ENCODE assay signal across 12 cellular contexts in the genomic region with DNA sequence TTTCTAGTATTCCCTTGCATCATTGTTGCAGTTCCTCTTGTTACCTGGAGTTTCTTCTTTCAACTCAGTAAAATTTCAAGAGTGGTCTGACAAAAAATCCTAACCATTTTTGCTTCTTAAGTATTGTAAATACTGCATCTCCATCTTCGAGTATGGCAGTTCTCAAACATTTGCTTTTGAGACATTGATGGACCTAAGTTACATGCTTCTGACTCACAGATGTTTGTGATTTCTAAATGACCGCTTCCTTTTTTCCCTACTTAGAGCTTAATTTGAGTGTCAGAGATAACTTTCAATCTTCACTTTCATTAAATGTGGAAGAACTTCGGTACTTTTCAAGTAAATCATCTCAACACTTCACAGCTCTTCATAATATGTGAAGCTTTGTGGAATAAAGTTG. TPM values are rescaled to one million over a fixed set of nuclear protein-coding genes. Genes with fewer than 3 reads are reported as not detected.
DNase-seq lines count a peak whose midpoint lies in the region; ATAC-seq, FAIRE-seq and TF ChIP-seq lines count a peak whose summit lies in the region.
"Had no signal": no experiment of that assay in that cellular context is flagged by ENCODE, and none has a peak within 500 bp of the region (broad histone marks: within the 10 kb centered on the region; RNA-seq: fewer than 3 reads in every experiment).

No MANE protein-coding gene starts in this region.

- H3K4me2 ChIP-seq in K562 (ENCODE audit: insufficient read depth, low read length) = peak overlapping the region; percentile 18; the same call in 1 of the 2 replicates
- H3K4me2 ChIP-seq in smooth muscle cell = peak overlapping the region; percentile 59

- DNase-seq in activated T-cell treated with anti-CD3 and anti-CD28 coated beads, Interleukin-2, amount 50 U/mL, for 4 hours = no peak
- no peak for DNase-seq in activated T-cell treated with anti-CD3 and anti-CD28 coated beads, Interleukin-2, amount 50 U/mL, for 48 hours
- DNase-seq in NAMALWA (ENCODE audit: low spot score) = peak; percentile 60
- no peak for DNase-seq in K562 (ENCODE audit: extremely low read depth in 1 of 4, low spot score in 3 of 4)
- no peak for DNase-seq in smooth muscle cell (lab: John Stamatoyannopoulos, UW; ENCODE audit: unreplicated experiment)
- no peak for DNase-seq in NCI-H510A treated with DMSO at 0.1 percent for 48 hours (lab: John Stamatoyannopoulos, UW)
- DNase-seq: KG1; RPMI8226; stimulated activated CD4-positive, alpha-beta T cell treated with anti-CD3 and anti-CD28 coated beads, Interleukin-1b, Interleukin-23, amount 100 ng/mL, for 48 hours had no signal

- POLR2A ChIA-PET in K562 (lab: Yijun Ruan, JAX) = interaction anchor here (1.2 kb wide), 1 partner anchor 16 kb away, joined by 3 read pairs; no protein-coding TSS in a partner anchor

- H3K27ac ChIP-seq in K562 (ENCODE audit: extremely low read depth, low read depth, low read length) = no peak overlapping the region
- peak overlapping the region; percentile 19 for H3K27ac ChIP-seq in smooth muscle cell (ENCODE audit: low read depth)

- H3K4me1 Mint-ChIP-seq in activated T-cell treated with anti-CD3 and anti-CD28 coated beads, Interleukin-2, amount 50 U/mL, for 4 hours (ENCODE audit: low read depth) = peaks cover 66% of the 10 kb centered on the region

- no peaks in the 10 kb centered on the region for H3K27me3 Mint-ChIP-seq in activated T-cell treated with anti-CD3 and anti-CD28 coated beads, Interleukin-2, amount 50 U/mL, for 4 hours (ENCODE audit: low read depth)

- FAIRE-seq in K562 (lab: Jason Lieb, UNC) = no peak
- FAIRE-seq: urothelium cell line had no signal

- peaks cover 90% of the 10 kb centered on the region for H3K79me2 ChIP-seq in K562 (ENCODE audit: control insufficient read depth, insufficient read depth, low read length)
- peaks cover 85% of the 10 kb centered on the region for H3K79me2 ChIP-seq in smooth muscle cell (ENCODE audit: low read depth)

- H3K4me3 Mint-ChIP-seq in activated T-cell treated with anti-CD3 and anti-CD28 coated beads, Interleukin-2, amount 50 U/mL, for 4 hours = peak overlapping the region; percentile 52

- H3K9me1 ChIP-seq in K562 (ENCODE audit: control insufficient read depth, insufficient read depth, low read length) = no peaks in the 10 kb centered on the region

- H2AFZ ChIP-seq in K562 (ENCODE audit: low read depth, low read length) = no peak overlapping the region
- no peak overlapping the region for H2AFZ ChIP-seq in smooth muscle cell (ENCODE audit: low read depth)

- no peaks in the 10 kb centered on the region for H3F3A ChIP-seq in smooth muscle cell (ENCODE audit: low read depth)

- peaks cover 17% of the 10 kb centered on the region for H3K36me3 Mint-ChIP-seq in activated T-cell treated with anti-CD3 and anti-CD28 coated beads, Interleukin-2, amount 50 U/mL, for 4 hours (ENCODE audit: insufficient read depth)

- no peaks in the 10 kb centered on the region for H3K9me3 Mint-ChIP-seq in activated T-cell treated with anti-CD3 and anti-CD28 coated beads, Interleukin-2, amount 50 U/mL, for 4 hours

- no peak overlapping the region for H3K9ac ChIP-seq in K562 (ENCODE audit: insufficient read depth in 1 of 2, low read depth in 2 of 2, low read length in 2 of 2)
- H3K9ac ChIP-seq in smooth muscle cell (ENCODE audit: low read depth) = no peak overlapping the region

- TF ChIP-seq CTCF in K562 (IDR thresholded peaks at IDR 0.05 in 2 of 3, conservative IDR thresholded peaks at IDR 0.05 in 1 of 3; ENCODE audit: insufficient read depth in 2 of 3, low read depth in 1 of 3, low read length in 3 of 3) (no peak), smooth muscle cell (IDR thresholded peaks at IDR 0.05; ENCODE audit: borderline replicate concordance, insufficient read depth, poor library complexity, severe bottlenecking) (no peak)

- BruUV-seq in K562 (replicated peaks; lab: Mats Ljungman, UMichigan) = no TSS peak

- intact Hi-C loops in K562 (cut with micrococcal nuclease) = no loop called here

- H3K27me3 ChIP-seq in K562 (ENCODE audit: control insufficient read depth in 2 of 2, insufficient read depth in 2 of 2, low read length in 2 of 2) = no peaks in the 10 kb centered on the region
- no peaks in the 10 kb centered on the region for H3K27me3 ChIP-seq in smooth muscle cell (ENCODE audit: low read depth)

- no peak for ATAC-seq in activated T-cell treated with anti-CD3 and anti-CD28 coated beads, Interleukin-2, amount 50 U/mL, for 4 hours
- no peak for ATAC-seq in K562
- no peak for ATAC-seq in HG03095 (IDR thresholded peaks at IDR 0.05; ENCODE audit: unreplicated experiment)
- no peak for ATAC-seq in GM19023 (IDR thresholded peaks at IDR 0.05; ENCODE audit: unreplicated experiment)

- H4K20me1 ChIP-seq in K562 (replicated peaks; ENCODE audit: control insufficient read depth, insufficient read depth, low read length) (peaks cover 4% of the 10 kb centered on the region; the same call in 1 of the 2 replicates), smooth muscle cell (ENCODE audit: low read depth) (peaks cover 76% of the 10 kb centered on the region)

- CTCF ChIA-PET in K562 (lab: Yijun Ruan, JAX; ENCODE audit: low intra/inter-chr PET ratio) = no interaction called here

- H3K36me3 ChIP-seq in K562 (ENCODE audit: control insufficient read depth, insufficient read depth, low read length) = peaks cover 18% of the 10 kb centered on the region; the same call in 2 of the 3 replicates
- H3K36me3 ChIP-seq in smooth muscle cell (ENCODE audit: low read depth) = no peaks in the 10 kb centered on the region

- H3K4me1 ChIP-seq in K562 (replicated peaks in 1 of 2; ENCODE audit: control insufficient read depth in 2 of 2, insufficient read depth in 2 of 2, low read length in 2 of 2) (peaks cover 5 to 18% of the 10 kb centered on the region in 2 experiments; a peak in 4 of 5 replicates), smooth muscle cell (ENCODE audit: low read depth) (peaks cover 27% of the 10 kb centered on the region)

- TF ChIP-seq POLR2A in K562 (conservative IDR thresholded peaks at IDR 0.05) = no peak

- H3K4me3 ChIP-seq in K562 (no peak overlapping the region), smooth muscle cell (no peak overlapping the region)

- TF ChIP-seq RAD21 in K562 (CRISPR knock-in tag; conservative IDR thresholded peaks at IDR 0.05 in 1 of 2, IDR thresholded peaks at IDR 0.05 in 1 of 2) = no peak

- in situ Hi-C loops in K562 (cut with MboI) = no loop called here

- WGBS in K562 (ENCODE audit: insufficient coverage, low coverage, missing lambda C conversion rate) = 22% methylated on average over 3 of the region's 3 CpGs
- WGBS in smooth muscle cell (ENCODE audit: low lambda C conversion rate) = 53% methylated on average over 3 of the region's 3 CpGs

- TF ChIP-seq EP300 in K562 (IDR thresholded peaks at IDR 0.05; ENCODE audit: low read length) = no peak

- peaks cover 4% of the 10 kb centered on the region; the same call in 1 of the 2 replicates for H3K9me3 ChIP-seq in K562 (replicated peaks; ENCODE audit: control insufficient read depth, insufficient read depth, low read depth, low read length)
- no peaks in the 10 kb centered on the region for H3K9me3 ChIP-seq in smooth muscle cell (replicated peaks; ENCODE audit: low read depth)

TF ChIP-seq in K562, 482 proteins besides CTCF, POLR2A, EP300 and RAD21:
- TF ChIP-seq ZNF121 (CRISPR knock-in tag; conservative IDR thresholded peaks at IDR 0.05) = no peak
- TF ChIP-seq ZNF79 (CRISPR knock-in tag; IDR thresholded peaks at IDR 0.05; ENCODE audit: low read depth) = peak; percentile 84
- TF ChIP-seq FOSL1 (tag; conservative IDR thresholded peaks at IDR 0.05) = peak; percentile 50
TF ChIP-seq in K562: peak in this region for 2.

RNA-seq across cellular contexts. Expression of gene UHRF2, which starts 4.2 kb away (rescaled TPM):
- total RNA-seq in activated T-cell treated with anti-CD3 and anti-CD28 coated beads, Interleukin-2, amount 50 U/mL, for 4 hours = 10 to 100 TPM; 34.9 to 38.0 (median 35.6) TPM
- 69.4 and 136 TPM in 2 replicates for total RNA-seq in K562 (2011; cell fraction: chromatin; rRNA removed; ENCODE audit: low replicate concordance)
- total RNA-seq in K562 (2011; cell fraction: nucleolus; rRNA removed) = 28.0 and 36.7 TPM in 2 replicates
- total RNA-seq in K562 (2011; cell fraction: nucleoplasm; rRNA removed) = 76.6 and 118 TPM in 2 replicates
- total RNA-seq in K562 (2014; rRNA removed) (17.8 and 20.8 TPM in 2 replicates), K562 (2014; rRNA removed; fragmentation: Illumina TruSeq; extraction: Trizol) (23.7 and 25.2 TPM in 2 replicates), K562 (2015; rRNA removed; fragmentation: Illumina TruSeq; extraction: Trizol) (20.2 and 21.0 TPM in 2 replicates), K562 (2021) (19.4 and 20.3 TPM in 2 replicates), smooth muscle cell (54.5 and 54.7 TPM in 2 replicates)
- polyA plus RNA-seq in K562 (2011; rRNA removed) (35.8 and 39.0 TPM in 2 replicates), K562 (2014; fragmentation: Illumina TruSeq; extraction: Trizol) (17.2 and 20.1 TPM in 2 replicates), K562 (2014; fragmentation: Nextera tagmentation; extraction: Ambion mirVana) (1 to 10 TPM; 5.6 to 7.6 TPM), K562 (2014; rRNA removed) (19.0 and 20.7 TPM in 2 replicates), smooth muscle cell (15.6 and 20.0 TPM in 2 replicates)
- 10.2 and 20.2 TPM in 2 replicates for polyA plus RNA-seq in K562 (2011; cell fraction: cytosol; rRNA removed)
- polyA plus RNA-seq in K562 (2011; cell fraction: nucleus; rRNA removed) = 112 and 120 TPM in 2 replicates
- polyA plus RNA-seq in K562 (2012) = 12.3 and 15.9 TPM in 2 replicates
- 47.0 and 55.5 TPM in 2 replicates for polyA minus RNA-seq in K562 (2011; rRNA and poly(A)+ RNA removed)
- polyA minus RNA-seq in K562 (2011; cell fraction: cytosol; rRNA and poly(A)+ RNA removed) = 13.0 and 24.7 TPM in 2 replicates
- 55.1 and 81.0 TPM in 2 replicates for polyA minus RNA-seq in K562 (2011; cell fraction: nucleus; rRNA and poly(A)+ RNA removed)
